11 cellular contexts compared by ENCODE assay signal in genomic region chr10:45433716-45434469, GRCh38. TPM values are rescaled to one million over a fixed set of nuclear protein-coding genes. Genes with fewer than 3 reads are reported as not detected.
A peak's percentile ranks its signal among the peaks of the same experiment; 100 is the strongest.
DNase-seq lines count a peak whose midpoint lies in the region; ATAC-seq and TF ChIP-seq lines count a peak whose summit lies in the region.
"Had no signal": no experiment of that assay in that cellular context is flagged by ENCODE, and none has a peak within 500 bp of the region (broad histone marks: within the 10 kb centered on the region; RNA-seq: fewer than 3 reads in every experiment).

No MANE protein-coding gene starts in this region.

- H2AFZ ChIP-seq in PC-3 (ENCODE audit: low read length): no peak overlapping the region

- no peak overlapping the region for H3K4me2 ChIP-seq in PC-3 (ENCODE audit: low read length)

- no peak for DNase-seq in activated T-cell treated with anti-CD3 and anti-CD28 coated beads, Interleukin-2, amount 50 U/mL, for 72 hours
- DNase-seq in activated T-cell treated with anti-CD3 and anti-CD28 coated beads, Interleukin-2, amount 50 U/mL, for 1 hour: no peak
- no peak for DNase-seq in stimulated activated naive CD8-positive, alpha-beta T cell treated with anti-CD3 and anti-CD28 coated beads, Interleukin-15, amount 100 ng/mL, for 72 hours
- DNase-seq in left lung (no peak), heart right ventricle (no peak), PC-3 (no peak)
- DNase-seq: NCI-H1694 had no signal

- H3K27me3 ChIP-seq in left lung: peaks cover 0 to 7% of the 10 kb centered on the region in 2 donors
- peaks cover 0 to 20% (median 2%) of the 10 kb centered on the region in 7 donors for H3K27me3 ChIP-seq in heart right ventricle
- no peaks in the 10 kb centered on the region for H3K27me3 ChIP-seq in PC-3 (ENCODE audit: low read length)

- peak overlapping the region; percentile 21 to 26 for H3K4me3 Mint-ChIP-seq in activated T-cell treated with anti-CD3 and anti-CD28 coated beads, Interleukin-2, amount 50 U/mL, for 72 hours
- peak overlapping the region; percentile 57 to 72 for H3K4me3 Mint-ChIP-seq in stimulated activated naive CD8-positive, alpha-beta T cell treated with anti-CD3 and anti-CD28 coated beads, Interleukin-15, amount 100 ng/mL, for 72 hours
- H3K4me3 Mint-ChIP-seq: natural killer cell treated with Interleukin-12 subunit alpha and Interleukin-12 subunit beta and Interleukin-15 and Interleukin-18, amount 100 ng/mL, for 72 hours had no signal

- H3K36me3 ChIP-seq in left lung: peaks cover 0 to 45% of the 10 kb centered on the region in 2 donors
- H3K36me3 ChIP-seq in heart right ventricle: peaks cover 0 to 24% (median 0%) of the 10 kb centered on the region in 9 donors
- H3K36me3 ChIP-seq in PC-3 (ENCODE audit: low read depth, low read length): no peaks in the 10 kb centered on the region

- peak overlapping the region; percentile 79 for H3K27ac Mint-ChIP-seq in activated T-cell treated with anti-CD3 and anti-CD28 coated beads, Interleukin-2, amount 50 U/mL, for 72 hours
- H3K27ac Mint-ChIP-seq in stimulated activated naive CD8-positive, alpha-beta T cell treated with anti-CD3 and anti-CD28 coated beads, Interleukin-15, amount 100 ng/mL, for 72 hours: peak overlapping the region; percentile 85 to 95

- H3K4me1 Mint-ChIP-seq in activated T-cell treated with anti-CD3 and anti-CD28 coated beads, Interleukin-2, amount 50 U/mL, for 72 hours (ENCODE audit: low read depth): peaks cover 24% of the 10 kb centered on the region
- H3K4me1 Mint-ChIP-seq in stimulated activated naive CD8-positive, alpha-beta T cell treated with anti-CD3 and anti-CD28 coated beads, Interleukin-15, amount 100 ng/mL, for 72 hours: peaks cover 32% of the 10 kb centered on the region

- H3K4me3 ChIP-seq in left lung: no peak overlapping the region
- H3K4me3 ChIP-seq in heart right ventricle: no peak overlapping the region
- H3K4me3 ChIP-seq in PC-3 (ENCODE audit: low read length): no peak overlapping the region

- POLR2A ChIA-PET in PC-3 (lab: Charles Lee; ENCODE audit: unreplicated experiment): no interaction called here

- H3K4me1 ChIP-seq in left lung: peaks cover 0 to 23% of the 10 kb centered on the region in 2 donors
- peaks cover 0 to 15% (median 0%) of the 10 kb centered on the region in 9 donors for H3K4me1 ChIP-seq in heart right ventricle
- no peaks in the 10 kb centered on the region for H3K4me1 ChIP-seq in PC-3 (ENCODE audit: insufficient read depth, low read length)

- H3K9me3 Mint-ChIP-seq in activated T-cell treated with anti-CD3 and anti-CD28 coated beads, Interleukin-2, amount 50 U/mL, for 72 hours: no peaks in the 10 kb centered on the region
- no peaks in the 10 kb centered on the region for H3K9me3 Mint-ChIP-seq in stimulated activated naive CD8-positive, alpha-beta T cell treated with anti-CD3 and anti-CD28 coated beads, Interleukin-15, amount 100 ng/mL, for 72 hours
- H3K9me3 Mint-ChIP-seq: natural killer cell treated with Interleukin-12 subunit alpha and Interleukin-12 subunit beta and Interleukin-15 and Interleukin-18, amount 100 ng/mL, for 72 hours had no signal

- TF ChIP-seq CTCF in left lung (IDR thresholded peaks at IDR 0.05) (no peak), heart right ventricle (IDR thresholded peaks at IDR 0.05) (no peak), PC-3 (conservative IDR thresholded peaks at IDR 0.05; ENCODE audit: low read depth, low read length) (no peak)

- CTCF ChIA-PET in PC-3 (lab: Charles Lee): interaction anchor here (0.6 kb wide), 1 partner anchor 21 kb away, joined by 3 read pairs; no protein-coding TSS in a partner anchor

- no peaks in the 10 kb centered on the region for H3K36me3 Mint-ChIP-seq in activated T-cell treated with anti-CD3 and anti-CD28 coated beads, Interleukin-2, amount 50 U/mL, for 72 hours (ENCODE audit: insufficient read depth in 2 of 2)
- H3K36me3 Mint-ChIP-seq: natural killer cell treated with Interleukin-12 subunit alpha and Interleukin-12 subunit beta and Interleukin-15 and Interleukin-18, amount 100 ng/mL, for 72 hours had no signal

- H3K9ac ChIP-seq in PC-3 (ENCODE audit: low read length): no peak overlapping the region

- no peaks in the 10 kb centered on the region for H3K27me3 Mint-ChIP-seq in activated T-cell treated with anti-CD3 and anti-CD28 coated beads, Interleukin-2, amount 50 U/mL, for 72 hours (ENCODE audit: low read depth)
- no peaks in the 10 kb centered on the region for H3K27me3 Mint-ChIP-seq in stimulated activated naive CD8-positive, alpha-beta T cell treated with anti-CD3 and anti-CD28 coated beads, Interleukin-15, amount 100 ng/mL, for 72 hours

- BruUV-seq in PC-3 (replicated peaks; lab: Mats Ljungman, UMichigan): no TSS peak

- ATAC-seq in activated T-cell treated with anti-CD3 and anti-CD28 coated beads, Interleukin-2, amount 50 U/mL, for 72 hours (replicated peaks in 1 of 2): peak; percentile 28 to 51
- ATAC-seq in HG02571 (IDR thresholded peaks at IDR 0.05; ENCODE audit: unreplicated experiment) (peak; percentile 98), HG03565 (IDR thresholded peaks at IDR 0.05; ENCODE audit: unreplicated experiment) (peak; percentile 81), left lung (no peak), heart right ventricle (no peak), PC-3 (no peak)
- ATAC-seq in stimulated activated naive CD8-positive, alpha-beta T cell treated with anti-CD3 and anti-CD28 coated beads, Interleukin-15, amount 100 ng/mL, for 72 hours: peak; percentile 84

- WGBS in heart right ventricle, 2 donors: 77 to 86% methylated on average over 8 of the region's 8 CpGs

- H3F3A ChIP-seq in PC-3 (ENCODE audit: low read length, unreplicated experiment): no peaks in the 10 kb centered on the region

- H3K27ac ChIP-seq in left lung: no peak overlapping the region
- no peak overlapping the region for H3K27ac ChIP-seq in heart right ventricle
- no peak overlapping the region for H3K27ac ChIP-seq in PC-3 (ENCODE audit: low read length)

- H4K20me1 ChIP-seq in PC-3 (ENCODE audit: low read length): no peaks in the 10 kb centered on the region

- no peaks in the 10 kb centered on the region for H3K9me2 ChIP-seq in PC-3 (replicated peaks; ENCODE audit: low read length)

- no peaks in the 10 kb centered on the region for H3K9me3 ChIP-seq in left lung
- peaks cover 0 to 9% (median 0%) of the 10 kb centered on the region in 11 donors for H3K9me3 ChIP-seq in heart right ventricle
- H3K9me3 ChIP-seq in PC-3 (ENCODE audit: low read length): no peaks in the 10 kb centered on the region

- intact Hi-C loops in left lung (cut with DNase I) (no loop called here), heart right ventricle (cut with DNase I) (no loop called here), PC-3 (cut with micrococcal nuclease) (no loop called here)

- no peaks in the 10 kb centered on the region for H3K79me2 ChIP-seq in PC-3 (ENCODE audit: low read length)

RNA-seq across cellular contexts. Expression of gene ALOX5, which starts 59.9 kb away (rescaled TPM):
- 1 to 10 TPM; 1.5 to 4.0 TPM for total RNA-seq in activated T-cell treated with anti-CD3 and anti-CD28 coated beads, Interleukin-2, amount 50 U/mL, for 72 hours
- total RNA-seq in left lung: 100 to 1,000 TPM in 1 of 2 donors, 10 to 100 TPM in 1; 52.3 to 145 TPM
- 10 to 100 TPM in 1 of 10 donors, 1 to 10 TPM in 9; 1.8 to 21.8 (median 3.4) TPM for total RNA-seq in heart right ventricle
- polyA plus RNA-seq in heart right ventricle: 1 to 10 TPM; 4.8 to 6.0 TPM
- total RNA-seq in PC-3 (2014; rRNA removed): 0.11 and 0.92 TPM in 2 replicates
- total RNA-seq: fibroblast of villous mesenchyme had no signal

Comparison
In these comparisons a context has a peak if more than half of its experiments do, and no peak if none do; other contexts are left out.
1. ATAC-seq: peak in activated T-cell treated with anti-CD3 and anti-CD28 coated beads, Interleukin-2, amount 50 U/mL, for 72 hours (2 of 2), HG02571 (single experiment), HG03565 (single experiment) and stimulated activated naive CD8-positive, alpha-beta T cell treated with anti-CD3 and anti-CD28 coated beads, Interleukin-15, amount 100 ng/mL, for 72 hours (single experiment); none in left lung (single experiment), heart right ventricle (0 of 8) and PC-3 (single experiment).